38 cellular contexts compared by ENCODE assay signal in the genomic region with DNA sequence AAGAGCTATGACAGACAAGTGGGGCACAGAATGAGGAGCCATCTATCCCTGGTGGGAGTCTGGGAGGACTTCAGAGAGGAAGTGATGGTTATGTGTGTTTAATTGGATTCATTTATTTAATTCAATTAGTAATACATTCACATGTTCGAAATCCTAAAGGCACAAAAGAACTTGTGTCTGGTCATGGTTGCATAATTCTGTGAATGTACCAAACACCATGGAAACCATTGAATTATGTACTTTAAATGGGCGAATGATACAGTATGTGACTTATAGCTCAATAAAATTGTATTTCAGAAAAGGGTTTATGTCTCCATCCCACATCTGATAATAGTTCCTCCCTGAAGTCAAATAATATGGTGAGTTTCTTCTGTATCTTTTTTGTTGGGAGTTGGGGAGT. TPM values are rescaled to one million over a fixed set of nuclear protein-coding genes. Genes with fewer than 3 reads are reported as not detected.
"Had no signal": no experiment of that assay in that cellular context is flagged by ENCODE, and none has a peak within 500 bp of the region (broad histone marks: within the 10 kb centered on the region; RNA-seq: fewer than 3 reads in every experiment).

No MANE protein-coding gene starts in this region.

- H3K27me3 ChIP-seq: MG63 had no signal

- DNase-seq: Karpas-422, Kasumi-1, MG63, MM.1S, MV-4-11, NCI-H1048, NCI-H1092, NCI-H1105, NCI-H1105 treated with DMSO at 0.1 percent for 48 hours, NCI-H1417, NCI-H1417 treated with DMSO at 0.1 percent for 48 hours, NCI-H1436, NCI-H1436 treated with DMSO at 0.1 percent for 48 hours, NCI-H146, NCI-H1694, NCI-H1694 treated with DMSO at 0.1 percent for 48 hours, NCI-H187, NCI-H187 treated with DMSO at 0.1 percent for 48 hours, NCI-H1930, NCI-H2029, NCI-H2029 treated with DMSO at 0.1 percent for 48 hours, NCI-H2081, NCI-H2081 treated with DMSO at 0.1 percent for 48 hours, NCI-H2107, NCI-H2171, NCI-H2171 treated with DMSO at 0.1 percent for 48 hours, NCI-H2227 treated with DMSO at 0.1 percent for 48 hours, NCI-H226, NCI-H345, NCI-H446, NCI-H446 treated with DMSO at 0.1 percent for 48 hours, NCI-H510A, NCI-H510A treated with DMSO at 0.1 percent for 48 hours, NCI-H524 had no signal

- H3K36me3 ChIP-seq: MG63 had no signal

- H3K4me3 ChIP-seq: MG63 had no signal

- H3K9me3 ChIP-seq: MG63 had no signal

RNA-seq across cellular contexts. Expression of a gene that starts 19.8 kb away (rescaled TPM):
- total RNA-seq: LHCN-M2, M059J, MCF 10A, NCI-H460 had no signal

RNA-seq across cellular contexts. Expression of a gene that starts 36.4 kb away (rescaled TPM):
- total RNA-seq: M059J had no signal
